In the genomic region with DNA sequence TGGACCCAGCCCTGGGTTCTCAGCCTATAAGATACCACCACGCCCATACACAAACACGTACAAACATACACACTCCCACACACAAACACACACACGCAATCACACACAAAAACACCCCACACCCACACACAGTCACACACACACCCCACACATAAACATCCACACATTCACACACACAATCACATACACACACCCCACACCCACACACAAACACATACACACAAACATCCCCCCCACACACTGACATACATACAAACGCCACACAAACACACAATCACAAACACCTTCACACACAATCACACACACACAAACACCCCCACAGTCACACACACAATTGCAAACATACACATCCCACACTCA, we compare ENCODE assay signal across 2 cellular contexts.
TF ChIP-seq lines count a peak whose summit lies in the region.

No MANE protein-coding gene starts in this region.

TF ChIP-seq in GM23338, 12 proteins besides CTCF, POLR2A, EP300 and RAD21 (continued from another document):
- TF ChIP-seq REST (IDR thresholded peaks at IDR 0.05; ENCODE audit: unreplicated experiment) (no peak), POLR2AphosphoS5 (IDR thresholded peaks at IDR 0.05; ENCODE audit: low read depth) (no peak), EZH2phosphoT487 (IDR thresholded peaks at IDR 0.05; ENCODE audit: unreplicated experiment) (no peak), ZNF331 (CRISPR knock-in tag; IDR thresholded peaks at IDR 0.05; ENCODE audit: low read depth) (no peak), CREB1 (CRISPR knock-in tag; IDR thresholded peaks at IDR 0.05; ENCODE audit: low read depth) (no peak), JUNB (IDR thresholded peaks at IDR 0.05; ENCODE audit: unreplicated experiment) (no peak), STAT1 (IDR thresholded peaks at IDR 0.05; ENCODE audit: unreplicated experiment) (no peak)
- TF ChIP-seq, protein P1, sequence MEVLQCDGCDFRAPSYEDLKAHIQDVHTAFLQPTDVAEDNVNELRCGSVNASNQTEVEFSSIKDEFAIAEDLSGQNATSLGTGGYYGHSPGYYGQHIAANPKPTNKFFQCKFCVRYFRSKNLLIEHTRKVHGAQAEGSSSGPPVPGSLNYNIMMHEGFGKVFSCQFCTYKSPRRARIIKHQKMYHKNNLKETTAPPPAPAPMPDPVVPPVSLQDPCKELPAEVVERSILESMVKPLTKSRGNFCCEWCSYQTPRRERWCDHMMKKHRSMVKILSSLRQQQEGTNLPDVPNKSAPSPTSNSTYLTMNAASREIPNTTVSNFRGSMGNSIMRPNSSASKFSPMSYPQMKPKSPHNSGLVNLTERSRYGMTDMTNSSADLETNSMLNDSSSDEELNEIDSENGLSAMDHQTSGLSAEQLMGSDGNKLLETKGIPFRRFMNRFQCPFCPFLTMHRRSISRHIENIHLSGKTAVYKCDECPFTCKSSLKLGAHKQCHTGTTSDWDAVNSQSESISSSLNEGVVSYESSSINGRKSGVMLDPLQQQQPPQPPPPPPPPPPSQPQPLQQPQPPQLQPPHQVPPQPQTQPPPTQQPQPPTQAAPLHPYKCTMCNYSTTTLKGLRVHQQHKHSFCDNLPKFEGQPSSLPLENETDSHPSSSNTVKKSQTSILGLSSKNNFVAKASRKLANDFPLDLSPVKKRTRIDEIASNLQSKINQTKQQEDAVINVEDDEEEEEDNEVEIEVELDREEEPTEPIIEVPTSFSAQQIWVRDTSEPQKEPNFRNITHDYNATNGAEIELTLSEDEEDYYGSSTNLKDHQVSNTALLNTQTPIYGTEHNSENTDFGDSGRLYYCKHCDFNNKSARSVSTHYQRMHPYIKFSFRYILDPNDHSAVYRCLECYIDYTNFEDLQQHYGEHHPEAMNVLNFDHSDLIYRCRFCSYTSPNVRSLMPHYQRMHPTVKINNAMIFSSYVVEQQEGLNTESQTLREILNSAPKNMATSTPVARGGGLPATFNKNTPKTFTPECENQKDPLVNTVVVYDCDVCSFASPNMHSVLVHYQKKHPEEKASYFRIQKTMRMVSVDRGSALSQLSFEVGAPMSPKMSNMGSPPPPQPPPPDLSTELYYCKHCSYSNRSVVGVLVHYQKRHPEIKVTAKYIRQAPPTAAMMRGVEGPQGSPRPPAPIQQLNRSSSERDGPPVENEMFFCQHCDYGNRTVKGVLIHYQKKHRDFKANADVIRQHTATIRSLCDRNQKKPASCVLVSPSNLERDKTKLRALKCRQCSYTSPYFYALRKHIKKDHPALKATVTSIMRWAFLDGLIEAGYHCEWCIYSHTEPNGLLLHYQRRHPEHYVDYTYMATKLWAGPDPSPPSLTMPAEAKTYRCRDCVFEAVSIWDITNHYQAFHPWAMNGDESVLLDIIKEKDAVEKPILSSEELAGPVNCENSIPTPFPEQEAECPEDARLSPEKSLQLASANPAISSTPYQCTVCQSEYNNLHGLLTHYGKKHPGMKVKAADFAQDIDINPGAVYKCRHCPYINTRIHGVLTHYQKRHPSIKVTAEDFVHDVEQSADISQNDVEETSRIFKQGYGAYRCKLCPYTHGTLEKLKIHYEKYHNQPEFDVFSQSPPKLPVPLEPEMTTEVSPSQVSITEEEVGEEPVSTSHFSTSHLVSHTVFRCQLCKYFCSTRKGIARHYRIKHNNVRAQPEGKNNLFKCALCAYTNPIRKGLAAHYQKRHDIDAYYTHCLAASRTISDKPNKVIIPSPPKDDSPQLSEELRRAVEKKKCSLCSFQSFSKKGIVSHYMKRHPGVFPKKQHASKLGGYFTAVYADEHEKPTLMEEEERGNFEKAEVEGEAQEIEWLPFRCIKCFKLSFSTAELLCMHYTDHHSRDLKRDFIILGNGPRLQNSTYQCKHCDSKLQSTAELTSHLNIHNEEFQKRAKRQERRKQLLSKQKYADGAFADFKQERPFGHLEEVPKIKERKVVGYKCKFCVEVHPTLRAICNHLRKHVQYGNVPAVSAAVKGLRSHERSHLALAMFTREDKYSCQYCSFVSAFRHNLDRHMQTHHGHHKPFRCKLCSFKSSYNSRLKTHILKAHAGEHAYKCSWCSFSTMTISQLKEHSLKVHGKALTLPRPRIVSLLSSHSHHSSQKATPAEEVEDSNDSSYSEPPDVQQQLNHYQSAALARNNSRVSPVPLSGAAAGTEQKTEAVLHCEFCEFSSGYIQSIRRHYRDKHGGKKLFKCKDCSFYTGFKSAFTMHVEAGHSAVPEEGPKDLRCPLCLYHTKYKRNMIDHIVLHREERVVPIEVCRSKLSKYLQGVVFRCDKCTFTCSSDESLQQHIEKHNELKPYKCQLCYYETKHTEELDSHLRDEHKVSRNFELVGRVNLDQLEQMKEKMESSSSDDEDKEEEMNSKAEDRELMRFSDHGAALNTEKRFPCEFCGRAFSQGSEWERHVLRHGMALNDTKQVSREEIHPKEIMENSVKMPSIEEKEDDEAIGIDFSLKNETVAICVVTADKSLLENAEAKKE (CRISPR knock-in tag; IDR thresholded peaks at IDR 0.05) = no peak
- TF ChIP-seq, protein P2, sequence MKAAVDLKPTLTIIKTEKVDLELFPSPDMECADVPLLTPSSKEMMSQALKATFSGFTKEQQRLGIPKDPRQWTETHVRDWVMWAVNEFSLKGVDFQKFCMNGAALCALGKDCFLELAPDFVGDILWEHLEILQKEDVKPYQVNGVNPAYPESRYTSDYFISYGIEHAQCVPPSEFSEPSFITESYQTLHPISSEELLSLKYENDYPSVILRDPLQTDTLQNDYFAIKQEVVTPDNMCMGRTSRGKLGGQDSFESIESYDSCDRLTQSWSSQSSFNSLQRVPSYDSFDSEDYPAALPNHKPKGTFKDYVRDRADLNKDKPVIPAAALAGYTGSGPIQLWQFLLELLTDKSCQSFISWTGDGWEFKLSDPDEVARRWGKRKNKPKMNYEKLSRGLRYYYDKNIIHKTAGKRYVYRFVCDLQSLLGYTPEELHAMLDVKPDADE (IDR thresholded peaks at IDR 0.05) = no peak
TF ChIP-seq in GM23338: peak in this region for 0.

TF ChIP-seq in H1, 55 proteins besides CTCF, POLR2A, EP300 and RAD21 (continued from another document):
- TF ChIP-seq, protein P3, sequence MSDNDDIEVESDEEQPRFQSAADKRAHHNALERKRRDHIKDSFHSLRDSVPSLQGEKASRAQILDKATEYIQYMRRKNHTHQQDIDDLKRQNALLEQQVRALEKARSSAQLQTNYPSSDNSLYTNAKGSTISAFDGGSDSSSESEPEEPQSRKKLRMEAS (IDR thresholded peaks at IDR 0.05) = no peak
- TF ChIP-seq MAFK (IDR thresholded peaks at IDR 0.05; ENCODE audit: low read depth, low read length) (no peak), CHD2 (IDR thresholded peaks at IDR 0.05; ENCODE audit: low read length) (no peak), ZNF274 (IDR thresholded peaks at IDR 0.05; ENCODE audit: borderline replicate concordance, extremely low read depth, low read length) (no peak), TAF1 (IDR thresholded peaks at IDR 0.05; ENCODE audit: low read depth, low read length) (no peak), FOSL1 (IDR thresholded peaks at IDR 0.05; ENCODE audit: insufficient read depth, low read depth, low read length) (no peak), KDM5A (IDR thresholded peaks at IDR 0.05; ENCODE audit: low read length) (no peak), EZH2 (IDR thresholded peaks at IDR 0.05; ENCODE audit: low read depth, low read length, severe bottlenecking) (no peak), POU5F1 (IDR thresholded peaks at IDR 0.05; ENCODE audit: low read depth, low read length) (no peak)
TF ChIP-seq in H1: peak in this region for 0.
